ENCODE assay signal across 16 cellular contexts in genomic region chr10:49395741-49396665, GRCh38.
DNase-seq lines count a peak whose midpoint lies in the region; TF ChIP-seq lines count a peak whose summit lies in the region.
"Had no signal": no experiment of that assay in that cellular context is flagged by ENCODE, and none has a peak within 500 bp of the region (broad histone marks: within the 10 kb centered on the region; RNA-seq: fewer than 3 reads in every experiment).

TSS of gene DRGX (minus strand) at chr10:49396089. CDS start at chr10:49395440, 649 bp downstream.

- peaks cover 1% of the 10 kb centered on the region; the same call in 1 of the 2 replicates for H3K4me1 ChIP-seq in iPS DF 6.9 (ENCODE audit: control insufficient read depth, insufficient read depth, low read length)

- peaks cover 44% of the 10 kb centered on the region for H3K27me3 ChIP-seq in iPS DF 6.9 (ENCODE audit: control insufficient read depth, insufficient read depth, low read length)

- H3K36me3 ChIP-seq in iPS DF 6.9 (ENCODE audit: control insufficient read depth, insufficient read depth, low read length): no peaks in the 10 kb centered on the region

- no peaks in the 10 kb centered on the region for H3K9me3 ChIP-seq in iPS DF 6.9 (ENCODE audit: control insufficient read depth, insufficient read depth, low read length)

- no peak within 1 kb of the TSS for H3K27ac ChIP-seq in iPS DF 6.9 (ENCODE audit: low read length)

- H3K4me3 ChIP-seq in iPS DF 6.9 (ENCODE audit: low read length) (peak within 1 kb of the TSS; percentile 18; the same call in 1 of the 2 replicates), retinal pigment epithelial cell (ENCODE audit: low read length) (peak within 1 kb of the TSS; percentile 31)

- no CpG with 5 or more reads among the region's 63 CpGs for WGBS in iPS DF 6.9 (ENCODE audit: insufficient coverage, insufficient read length)

- no peak for TF ChIP-seq CTCF in retinal pigment epithelial cell (conservative IDR thresholded peaks at IDR 0.05; ENCODE audit: low read depth, low read length)

- DNase-seq in NCI-H1417 (lab: John Stamatoyannopoulos, UW) (peak in 2 of 3 experiments; percentile 42 to 44), NCI-H1417 treated with DMSO at 0.1 percent for 48 hours (lab: John Stamatoyannopoulos, UW) (no peak), NCI-H82 treated with DMSO at 0.1 percent for 48 hours (lab: John Stamatoyannopoulos, UW; ENCODE audit: unreplicated experiment) (peak; percentile 87), iPS DF 6.9 (ENCODE audit: low read depth, low spot score) (no peak), retinal pigment epithelial cell (ENCODE audit: low read depth) (no peak), Kasumi-1 (lab: John Stamatoyannopoulos, UW) (no peak), NCI-H2107 (lab: John Stamatoyannopoulos, UW) (no peak), activated gamma-delta T cell (lab: John Stamatoyannopoulos, UW) (no peak)
- DNase-seq: activated B cell treated with CpG ODN at 0.5 μM for 24 hours; amniotic stem cell; dermis blood vessel endothelial cell; DMS153; GOT3; kidney glomerular epithelial cell; naive thymus-derived CD8-positive, alpha-beta T cell; stimulated activated CD4-positive, alpha-beta T cell treated with anti-CD3 and anti-CD28 coated beads, Interleukin-12 subunit alpha, Interleukin-12 subunit beta, amount 100 ng/mL, for 4 hours had no signal

Comparison
In these comparisons a context has a peak if more than half of its experiments do, and no peak if none do; other contexts are left out.
1. DNase-seq: peak in NCI-H1417 (2 of 3) and NCI-H82 treated with DMSO at 0.1 percent for 48 hours (single experiment); none in NCI-H1417 treated with DMSO at 0.1 percent for 48 hours (single experiment), iPS DF 6.9 (single experiment), retinal pigment epithelial cell (single experiment), Kasumi-1 (0 of 2), NCI-H2107 (single experiment) and activated gamma-delta T cell (single experiment).